26 cellular contexts compared by ENCODE assay signal in genomic region chr1:213247038-213247437, GRCh38.
"Had no signal": no experiment of that assay in that cellular context is flagged by ENCODE, and none has a peak within 500 bp of the region (broad histone marks: within the 10 kb centered on the region; RNA-seq: fewer than 3 reads in every experiment).

No MANE protein-coding gene starts in this region.

- H3K27ac ChIP-seq: coronary artery, dorsolateral prefrontal cortex, epithelial cell of prostate, esophagus squamous epithelium, gastrocnemius medialis, heart right ventricle, left ventricle myocardium inferior, lower lobe of right lung had no signal

- H3K4me3 ChIP-seq: coronary artery, dorsolateral prefrontal cortex, esophagus squamous epithelium, gastrocnemius medialis, heart right ventricle, left ventricle myocardium inferior, lower lobe of right lung, mucosa of descending colon had no signal

- ATAC-seq: esophagus mucosa, gastrocnemius medialis, heart right ventricle, left cardiac atrium, lower lobe of right lung, mucosa of descending colon had no signal

- H3K9me3 ChIP-seq: esophagus squamous epithelium, gastrocnemius medialis, heart right ventricle, left ventricle myocardium inferior, lower lobe of right lung, mucosa of descending colon had no signal

- DNase-seq: dermis blood vessel endothelial cell; dorsolateral prefrontal cortex; effector CD4-positive, alpha-beta T cell; effector memory CD4-positive, alpha-beta T cell; endodermal cell; erythroblast; esophagus squamous epithelium; foreskin fibroblast; foreskin melanocyte; gastrocnemius medialis; glutamatergic neuron; head of caudate nucleus; heart right ventricle; hypothalamus; immature natural killer cell; left cardiac atrium; left ventricle myocardium inferior; lower lobe of right lung; mesendoderm; mucosa of descending colon; naive B cell had no signal

- H3K4me1 ChIP-seq: esophagus squamous epithelium, gastrocnemius medialis, heart right ventricle, lower lobe of right lung had no signal

- FAIRE-seq: endometrium, keratinocyte had no signal

- H3K27me3 ChIP-seq: dorsolateral prefrontal cortex, esophagus squamous epithelium, gastrocnemius medialis, heart right ventricle had no signal
